ENCODE assay signal across 18 cellular contexts in genomic region chr6:5050009-5050408, GRCh38. TPM values are rescaled to one million over a fixed set of nuclear protein-coding genes. Genes with fewer than 3 reads are reported as not detected.
A peak's percentile ranks its signal among the peaks of the same experiment; 100 is the strongest.
DNase-seq lines count a peak whose midpoint lies in the region; ATAC-seq and TF ChIP-seq lines count a peak whose summit lies in the region.
"Had no signal": no experiment of that assay in that cellular context is flagged by ENCODE, and none has a peak within 500 bp of the region (broad histone marks: within the 10 kb centered on the region; RNA-seq: fewer than 3 reads in every experiment).

No MANE protein-coding gene starts in this region.

- no peaks in the 10 kb centered on the region for H3K79me2 ChIP-seq in MM.1S (ENCODE audit: low read length)

- 0 out of 2 replicates have a peak overlapping the region, but pooled peaks have one; percentile 9 for H3K4me2 ChIP-seq in MM.1S (ENCODE audit: low read depth, low read length)

- no peak overlapping the region for H3K27ac Mint-ChIP-seq in activated CD8-positive, alpha-beta memory T cell treated with anti-CD3 and anti-CD28 coated beads, Interleukin-2, amount 10 ng/mL, durations not matched to agents 7 days and 5 days
- H3K27ac Mint-ChIP-seq: B cell; CD4-positive, alpha-beta T cell; T-cell had no signal

- H3K36me3 ChIP-seq in MM.1S (replicated peaks; ENCODE audit: insufficient read depth, low read length): no peaks in the 10 kb centered on the region

- CTCF ChIA-PET in activated CD8-positive, alpha-beta memory T cell treated with anti-CD3 and anti-CD28 coated beads, Interleukin-2, amount 10 ng/mL, durations not matched to agents 7 days and 5 days (lab: Charles Lee): no interaction called here

- no peaks in the 10 kb centered on the region for H4K20me1 ChIP-seq in MM.1S (ENCODE audit: insufficient read depth, low read length)

- H3K9me2 ChIP-seq in MM.1S (replicated peaks; ENCODE audit: insufficient read depth, low read length): no peaks in the 10 kb centered on the region

- peaks cover 10% of the 10 kb centered on the region for H3K27me3 Mint-ChIP-seq in activated CD8-positive, alpha-beta memory T cell treated with anti-CD3 and anti-CD28 coated beads, Interleukin-2, amount 10 ng/mL, durations not matched to agents 7 days and 5 days
- H3K27me3 Mint-ChIP-seq: CD4-positive, alpha-beta T cell had no signal

- DNase-seq in AG10803 (ENCODE audit: low read depth) (peak; percentile 18), MM.1S (peak; percentile 44), NOMO-1 (lab: John Stamatoyannopoulos, UW; ENCODE audit: unreplicated experiment in 2 of 2) (peak; percentile 76 to 92), SKM-1 (lab: John Stamatoyannopoulos, UW; ENCODE audit: unreplicated experiment) (peak; percentile 42), activated T-cell treated with anti-CD3 and anti-CD28 coated beads for 4 hours (no peak), T-helper 2 cell (no peak)
- no peak for DNase-seq in activated CD8-positive, alpha-beta memory T cell treated with anti-CD3 and anti-CD28 coated beads, Interleukin-2, amount 10 ng/mL, durations not matched to agents 7 days and 5 days
- DNase-seq: 8988T; CD4-positive, alpha-beta T cell; EL; GOT3; NCI-H1105; NCI-H1694; T-cell had no signal

- peaks cover 15% of the 10 kb centered on the region for H3K9me3 Mint-ChIP-seq in activated CD8-positive, alpha-beta memory T cell treated with anti-CD3 and anti-CD28 coated beads, Interleukin-2, amount 10 ng/mL, durations not matched to agents 7 days and 5 days (ENCODE audit: low read depth)

- no peak overlapping the region for H3K27ac ChIP-seq in MM.1S (ENCODE audit: low read length)
- H3K27ac ChIP-seq: SK-N-MC had no signal

- H3K36me3 Mint-ChIP-seq in activated CD8-positive, alpha-beta memory T cell treated with anti-CD3 and anti-CD28 coated beads, Interleukin-2, amount 10 ng/mL, durations not matched to agents 7 days and 5 days: peaks cover 3% of the 10 kb centered on the region

- H3F3A ChIP-seq in MM.1S (ENCODE audit: insufficient read depth, low read length): peaks cover 19% of the 10 kb centered on the region

- no peaks in the 10 kb centered on the region for H3K27me3 ChIP-seq in MM.1S (replicated peaks; ENCODE audit: insufficient read depth, low read length)

- ATAC-seq in activated CD8-positive, alpha-beta memory T cell treated with anti-CD3 and anti-CD28 coated beads, Interleukin-2, amount 10 ng/mL, durations not matched to agents 7 days and 5 days: no peak
- ATAC-seq in HG02588 (IDR thresholded peaks at IDR 0.05; ENCODE audit: unreplicated experiment): no peak
- ATAC-seq: Panc1, T-cell had no signal

- no peaks in the 10 kb centered on the region for H3K9me3 ChIP-seq in MM.1S (replicated peaks; ENCODE audit: insufficient read depth, low read length)

- H3K4me3 ChIP-seq in AG10803 (ENCODE audit: low read length): no peak overlapping the region
- H3K4me3 ChIP-seq in MM.1S (ENCODE audit: low read length): no peak overlapping the region
- H3K4me3 ChIP-seq: SK-N-MC had no signal

- TF ChIP-seq CTCF in AG10803 (conservative IDR thresholded peaks at IDR 0.05; ENCODE audit: low read length) (no peak), MM.1S (IDR thresholded peaks at IDR 0.05; ENCODE audit: low read length) (no peak)

- H2AFZ ChIP-seq in MM.1S (ENCODE audit: low read length): no peak overlapping the region

- H3K4me3 Mint-ChIP-seq in activated CD8-positive, alpha-beta memory T cell treated with anti-CD3 and anti-CD28 coated beads, Interleukin-2, amount 10 ng/mL, durations not matched to agents 7 days and 5 days: no peak overlapping the region
- H3K4me3 Mint-ChIP-seq: B cell; CD4-positive, alpha-beta T cell; T-cell had no signal

- peaks cover 40% of the 10 kb centered on the region for H3K4me1 ChIP-seq in MM.1S (ENCODE audit: low read length)

- H3K9ac ChIP-seq in MM.1S (ENCODE audit: low read length): no peak overlapping the region

- peaks cover 4% of the 10 kb centered on the region for H3K4me1 Mint-ChIP-seq in activated CD8-positive, alpha-beta memory T cell treated with anti-CD3 and anti-CD28 coated beads, Interleukin-2, amount 10 ng/mL, durations not matched to agents 7 days and 5 days
- H3K4me1 Mint-ChIP-seq: B cell, T-cell had no signal

RNA-seq across cellular contexts. Expression of gene PPP1R3G, which starts 35.1 kb away (rescaled TPM):
- total RNA-seq in activated CD8-positive, alpha-beta memory T cell treated with anti-CD3 and anti-CD28 coated beads, Interleukin-2, amount 10 ng/mL, durations not matched to agents 7 days and 5 days: not detected
- total RNA-seq: CD4-positive, alpha-beta T cell had no signal

RNA-seq across cellular contexts. Expression of gene RPP40, which starts 46.2 kb away (rescaled TPM):
- total RNA-seq in activated CD8-positive, alpha-beta memory T cell treated with anti-CD3 and anti-CD28 coated beads, Interleukin-2, amount 10 ng/mL, durations not matched to agents 7 days and 5 days: 1 to 10 TPM; 4.6 to 6.4 TPM

Comparison
In these comparisons a context has a peak if more than half of its experiments do, and no peak if none do; other contexts are left out.
1. DNase-seq: peak in AG10803 (single experiment), MM.1S (single experiment), NOMO-1 (2 of 2) and SKM-1 (single experiment); none in activated CD8-positive, alpha-beta memory T cell treated with anti-CD3 and anti-CD28 coated beads, Interleukin-2, amount 10 ng/mL, durations not matched to agents 7 days and 5 days (single experiment), activated T-cell treated with anti-CD3 and anti-CD28 coated beads for 4 hours (single experiment) and T-helper 2 cell (0 of 5).